Comparison of ENCODE assay signal across 26 cellular contexts in genomic region chr1:147156643-147157042, GRCh38.
"Had no signal": no experiment of that assay in that cellular context is flagged by ENCODE, and none has a peak within 500 bp of the region (broad histone marks: within the 10 kb centered on the region; RNA-seq: fewer than 3 reads in every experiment).

No MANE protein-coding gene starts in this region.

- H3K36me3 ChIP-seq: colonic mucosa had no signal

- FAIRE-seq: islet of Langerhans, TTC549 had no signal

- H3K27ac ChIP-seq: adrenal gland, ascending aorta, colonic mucosa, dorsolateral prefrontal cortex, esophagus muscularis mucosa, gastroesophageal sphincter, lower lobe of right lung, right lobe of liver, skin epidermis, tibial artery had no signal

- H3K4me3 ChIP-seq: adrenal gland, ascending aorta, colonic mucosa, dorsolateral prefrontal cortex, esophagus muscularis mucosa, gastroesophageal sphincter, lower lobe of right lung, mucosa of descending colon, right lobe of liver, skin epidermis, tibial artery had no signal

- H3K27ac Mint-ChIP-seq: activated naive CD8-positive, alpha-beta T cell; stimulated activated naive CD8-positive, alpha-beta T cell treated with anti-CD3 and anti-CD28 coated beads, Interleukin-15, Interleukin-2, amounts not matched to agents 100 ng/mL and 50 ng/mL, for 24 hours had no signal

- H3K4me1 ChIP-seq: adrenal gland, ascending aorta, colonic mucosa, esophagus muscularis mucosa, gastroesophageal sphincter, lower lobe of right lung, tibial artery had no signal

- H3K4me3 Mint-ChIP-seq: activated naive CD8-positive, alpha-beta T cell; central memory CD8-positive, alpha-beta T cell; neural crest cell; stimulated activated naive CD8-positive, alpha-beta T cell treated with anti-CD3 and anti-CD28 coated beads, Interleukin-15, Interleukin-2, amounts not matched to agents 100 ng/mL and 50 ng/mL, for 24 hours had no signal

- H3K27me3 Mint-ChIP-seq: activated naive CD8-positive, alpha-beta T cell; central memory CD8-positive, alpha-beta T cell; stimulated activated naive CD8-positive, alpha-beta T cell treated with anti-CD3 and anti-CD28 coated beads, Interleukin-15, Interleukin-2, amounts not matched to agents 100 ng/mL and 50 ng/mL, for 24 hours had no signal

- DNase-seq: activated CD4-positive, alpha-beta T cell treated with anti-CD3 and anti-CD28 coated beads for 1 hour; activated CD4-positive, alpha-beta T cell treated with anti-CD3 and anti-CD28 coated beads, Interleukin-2, amount 50 U/mL, for 1 hour; activated T-cell treated with anti-CD3 and anti-CD28 coated beads, Interleukin-2, amount 50 U/mL, for 1 hour; adrenal gland; colonic mucosa; dorsolateral prefrontal cortex; left colon; lower lobe of right lung; mesendoderm; mucosa of descending colon; posterior cingulate gyrus; right lobe of liver; stimulated activated CD4-positive, alpha-beta T cell treated with anti-CD3 and anti-CD28 coated beads, Interleukin-1b, Interleukin-23, amount 100 ng/mL, for 48 hours; substantia nigra; T-helper 2 cell; tibial artery had no signal

- H3K9me3 Mint-ChIP-seq: central memory CD8-positive, alpha-beta T cell; neural crest cell; stimulated activated naive CD8-positive, alpha-beta T cell treated with anti-CD3 and anti-CD28 coated beads, Interleukin-15, Interleukin-2, amounts not matched to agents 100 ng/mL and 50 ng/mL, for 24 hours had no signal

- H3K27me3 ChIP-seq: adrenal gland, ascending aorta, colonic mucosa, dorsolateral prefrontal cortex, esophagus muscularis mucosa, gastroesophageal sphincter, right lobe of liver, tibial artery had no signal

- ATAC-seq: gastroesophageal sphincter, left colon, lower lobe of right lung, mucosa of descending colon had no signal

- H3K4me1 Mint-ChIP-seq: central memory CD8-positive, alpha-beta T cell; neural crest cell had no signal

- H3K9me3 ChIP-seq: adrenal gland, ascending aorta, colonic mucosa, esophagus muscularis mucosa, gastroesophageal sphincter, lower lobe of right lung, mucosa of descending colon, right lobe of liver, tibial artery had no signal
